11 cellular contexts compared by ENCODE assay signal in genomic region chr4:169005453-169006099, GRCh38. TPM values are rescaled to one million over a fixed set of nuclear protein-coding genes. Genes with fewer than 3 reads are reported as not detected.
DNase-seq lines count a peak whose midpoint lies in the region; ATAC-seq, FAIRE-seq and TF ChIP-seq lines count a peak whose summit lies in the region.
"Had no signal": no experiment of that assay in that cellular context is flagged by ENCODE, and none has a peak within 500 bp of the region (broad histone marks: within the 10 kb centered on the region; RNA-seq: fewer than 3 reads in every experiment).

No MANE protein-coding gene starts in this region.

- POLR2A ChIA-PET in A549 (lab: Yijun Ruan, JAX) = no interaction called here

- TF ChIP-seq POLR2A in A549 (IDR thresholded peaks at IDR 0.05; ENCODE audit: low read length) = no peak

- 34% methylated on average over 1 of the region's 1 CpG for WGBS in A549 (ENCODE audit: missing lambda C conversion rate)

- peak; percentile 41; the same call in 2 of the 3 replicates for TF ChIP-seq CTCF in A549 (IDR thresholded peaks at IDR 0.05)
- peak; percentile 1 for TF ChIP-seq CTCF in GM12873 (IDR thresholded peaks at IDR 0.05; ENCODE audit: insufficient read depth, low read depth, low read length, missing control alignments)
- peak; percentile 28 for TF ChIP-seq CTCF in kidney epithelial cell (IDR thresholded peaks at IDR 0.05; ENCODE audit: insufficient read depth, low read length, poor library complexity, severe bottlenecking)

- DNase-seq in A549 (ENCODE audit: low read depth in 1 of 2, low spot score in 1 of 2) = peak in 1 of 2 experiments; percentile 21
- DNase-seq in adipocyte (ENCODE audit: low read depth) = peak; percentile 60
- DNase-seq in kidney epithelial cell (ENCODE audit: low read depth) = no peak
- DNase-seq in GM19240 (ENCODE audit: insufficient read length, low spot score) = no peak
- DNase-seq in activated CD8-positive, alpha-beta memory T cell treated with anti-CD3 and anti-CD28 coated beads, Interleukin-2, amount 50 U/mL, for 4 hours = no peak
- DNase-seq in NCI-H187 treated with DMSO at 0.1 percent for 48 hours (lab: John Stamatoyannopoulos, UW) = no peak
- no peak for DNase-seq in 8988T
- DNase-seq: DMS79 treated with DMSO at 0.1 percent for 48 hours; effector memory CD8-positive, alpha-beta T cell had no signal

- H3K36me3 ChIP-seq in adipocyte (ENCODE audit: control insufficient read depth, insufficient read depth, low read length, severe bottlenecking) (peaks cover 34% of the 10 kb centered on the region), kidney epithelial cell (ENCODE audit: control insufficient read depth, insufficient read depth, low read length) (no peaks in the 10 kb centered on the region)

- no peak overlapping the region for H3K27ac ChIP-seq in A549

- FAIRE-seq in A549 (lab: Jason Lieb, UNC) = no peak

- peak; percentile 50 to 52; a peak in 4 of 5 replicates for TF ChIP-seq RAD21 in A549 (conservative IDR thresholded peaks at IDR 0.05 in 1 of 2, IDR thresholded peaks at IDR 0.05 in 1 of 2)

- TF ChIP-seq EP300 in A549 (IDR thresholded peaks at IDR 0.05) = no peak

- H3K4me3 ChIP-seq in A549 = no peak overlapping the region
- H3K4me3 ChIP-seq in adipocyte (ENCODE audit: low read length) = no peak overlapping the region
- H3K4me3 ChIP-seq in kidney epithelial cell (ENCODE audit: low read depth, low read length) = no peak overlapping the region

- H3K4me1 ChIP-seq in A549 (peaks cover 21% of the 10 kb centered on the region; the same call in 2 of the 3 replicates), adipocyte (ENCODE audit: control insufficient read depth, insufficient read depth, low read length) (peaks cover 43% of the 10 kb centered on the region)

- H3K9me3 ChIP-seq in A549 (no peaks in the 10 kb centered on the region), adipocyte (ENCODE audit: control insufficient read depth, low read length) (no peaks in the 10 kb centered on the region)

- H3K27me3 ChIP-seq in adipocyte (replicated peaks; ENCODE audit: control insufficient read depth, insufficient read depth, low read length) (no peaks in the 10 kb centered on the region), kidney epithelial cell (ENCODE audit: control insufficient read depth, insufficient read depth, low read length) (no peaks in the 10 kb centered on the region)

- CTCF ChIA-PET in A549 (lab: Yijun Ruan, JAX) = interaction anchor here (1.7 kb wide), 1 partner anchor 10 kb away, joined by 5 read pairs; no protein-coding TSS in a partner anchor

- no peak for ATAC-seq in A549
- ATAC-seq: effector memory CD8-positive, alpha-beta T cell; Panc1 had no signal

- H3K4me2 ChIP-seq in A549 = no peak overlapping the region; the same call in 2 of the 3 replicates

- peak overlapping the region; percentile 26 for H3K9ac ChIP-seq in adipocyte (ENCODE audit: low read length)

TF ChIP-seq in A549, 52 proteins besides CTCF, POLR2A, EP300 and RAD21:
- TF ChIP-seq SMC3 (IDR thresholded peaks at IDR 0.05) (no peak), HOXB5 (CRISPR knock-in tag; IDR thresholded peaks at IDR 0.05) (no peak), JUN (IDR thresholded peaks at IDR 0.05) (no peak), USF2 (IDR thresholded peaks at IDR 0.05) (no peak), HMGXB4 (CRISPR knock-in tag; IDR thresholded peaks at IDR 0.05; ENCODE audit: borderline replicate concordance) (no peak), RFX5 (IDR thresholded peaks at IDR 0.05) (no peak), MYC (IDR thresholded peaks at IDR 0.05; ENCODE audit: borderline replicate concordance, low read length) (no peak)

RNA-seq across cellular contexts. Expression of gene CBR4, which starts 4.5 kb away (rescaled TPM):
- polyA plus RNA-seq in A549 (2011; rRNA removed) = 8.5 and 8.9 TPM in 2 replicates
- 0.87 and 0.97 TPM in 2 replicates for polyA plus RNA-seq in A549 (2012; cell fraction: cytosol; rRNA removed)
- 1.0 and 3.1 TPM in 2 replicates for polyA plus RNA-seq in A549 (2012; cell fraction: nucleus; rRNA removed)
- 7.8 to 10.1 TPM (median 9.3 TPM) in 3 replicates for polyA plus RNA-seq in A549 (2017; fragmentation: RNase III; extraction: RNeasy Plus Mini Kit Qiagen cat#74134 plus additional on column Dnase treatment)
- polyA minus RNA-seq in A549 (2011; rRNA and poly(A)+ RNA removed) = 4.5 and 5.0 TPM in 2 replicates
- 8.0 and 16.1 TPM in 2 replicates for total RNA-seq in kidney epithelial cell
